ENCODE assay signal across 8 cellular contexts in the genomic region with DNA sequence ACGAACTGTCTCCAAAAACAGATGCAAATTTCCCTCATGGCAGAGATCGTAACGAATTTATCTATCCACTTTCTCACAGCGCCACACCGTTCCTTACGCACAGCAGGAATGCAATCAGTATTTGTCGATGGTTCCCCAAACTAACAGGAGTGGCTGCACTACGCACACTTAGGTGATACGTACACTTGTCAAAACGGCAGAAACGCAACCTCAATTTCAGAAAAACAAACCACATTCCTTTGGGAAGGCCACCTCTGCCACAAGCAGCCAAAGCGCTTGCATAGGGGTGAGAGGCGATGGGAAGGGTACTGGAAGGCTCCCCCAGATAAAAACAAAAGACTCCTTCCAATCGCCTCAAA. TPM values are rescaled to one million over a fixed set of nuclear protein-coding genes. Genes with fewer than 3 reads are reported as not detected.
A peak's percentile ranks its signal among the peaks of the same experiment; 100 is the strongest.
DNase-seq lines count a peak whose midpoint lies in the region; ATAC-seq and TF ChIP-seq lines count a peak whose summit lies in the region.

No MANE protein-coding gene starts in this region.

- H3K27ac Mint-ChIP-seq in chondrocyte (ENCODE audit: unreplicated experiment) = peak overlapping the region; percentile 94

- peaks cover 9% of the 10 kb centered on the region; the same call in 1 of the 2 replicates for H3K36me3 ChIP-seq in OCI-LY7 (ENCODE audit: insufficient read depth, low read length)
- H3K36me3 ChIP-seq in left lung = no peaks in the 10 kb centered on the region
- H3K36me3 ChIP-seq in subcutaneous abdominal adipose tissue (ENCODE audit: control insufficient read depth in 5 of 5, insufficient read depth in 5 of 5, low read length in 5 of 5) = peaks cover 0 to 2% (median 0%) of the 10 kb centered on the region in 5 donors

- H3K27ac ChIP-seq in AG04450 (ENCODE audit: low read depth, low read length) (peak overlapping the region; percentile 81), OCI-LY7 (ENCODE audit: low read depth, low read length, poor library complexity, severe bottlenecking) (peak overlapping the region; percentile 62), left lung (peak overlapping the region; percentile 84 to 90), subcutaneous abdominal adipose tissue (ENCODE audit: low read depth, low read length) (peak overlapping the region; percentile 86)

- ATAC-seq in GM18867 (IDR thresholded peaks at IDR 0.05; ENCODE audit: unreplicated experiment) = peak; percentile 15
- peak; percentile 31 for ATAC-seq in HG03066 (IDR thresholded peaks at IDR 0.05; ENCODE audit: low read depth, unreplicated experiment)
- peak; percentile 57 for ATAC-seq in left lung

- H3K36me3 Mint-ChIP-seq in chondrocyte (ENCODE audit: low read depth) = no peaks in the 10 kb centered on the region

- H3K9me3 Mint-ChIP-seq in chondrocyte (ENCODE audit: low read depth) = no peaks in the 10 kb centered on the region

- peak overlapping the region; percentile 68 for H3K4me2 ChIP-seq in OCI-LY7 (ENCODE audit: low read length)

- H3K9me3 ChIP-seq in AG04450 (ENCODE audit: control insufficient read depth, insufficient read depth, low read length) (peaks cover 3% of the 10 kb centered on the region; the same call in 1 of the 2 replicates), OCI-LY7 (ENCODE audit: low read length) (no peaks in the 10 kb centered on the region), left lung (no peaks in the 10 kb centered on the region), subcutaneous abdominal adipose tissue (ENCODE audit: control insufficient read depth in 5 of 5, low read length in 5 of 5) (no peaks in the 10 kb centered on the region)

- peak overlapping the region; percentile 75 to 95 (median 90) for H3K9ac ChIP-seq in subcutaneous abdominal adipose tissue (ENCODE audit: low read length in 5 of 5)

- intact Hi-C loops in OCI-LY7 (cut with micrococcal nuclease; ENCODE audit: unreplicated experiment) = no loop called here
- intact Hi-C loops in left lung (cut with DNase I) = no loop called here

- H3K9me2 ChIP-seq in OCI-LY7 (ENCODE audit: insufficient read depth, low read length) = no peaks in the 10 kb centered on the region

- POLR2A ChIA-PET in AG04450 (lab: Yijun Ruan, JAX) = interaction anchor here (2.0 kb wide), 1 partner anchor 10 kb away, joined by 14 read pairs; a partner anchor contains a TSS
- POLR2A ChIA-PET in OCI-LY7 (lab: Charles Lee) = interaction anchor here (0.6 to 2.7 kb wide), 5 partner anchors 10 to 604 kb away, joined by 3 to 45 read pairs (median 5); a partner anchor contains a TSS

- H4K20me1 ChIP-seq in OCI-LY7 (ENCODE audit: insufficient read depth, low read length) = peaks cover 15% of the 10 kb centered on the region; the same call in 1 of the 2 replicates

- peak overlapping the region; percentile 92 for H3K4me3 Mint-ChIP-seq in chondrocyte (ENCODE audit: unreplicated experiment)

- H3K79me2 ChIP-seq in OCI-LY7 (ENCODE audit: insufficient read depth, low read depth, low read length) = peaks cover 62% of the 10 kb centered on the region

- CTCF ChIA-PET in AG04450 (lab: Charles Lee) = interaction anchor here (0.7 to 2.0 kb wide), 2 partner anchors 16 to 135 kb away, joined by 4 read pairs; no protein-coding TSS in a partner anchor
- CTCF ChIA-PET in OCI-LY7 (lab: Charles Lee; ENCODE audit: unreplicated experiment) = no interaction called here

- no peak for TF ChIP-seq CTCF in AG04450 (IDR thresholded peaks at IDR 0.05; ENCODE audit: low read depth, low read length)
- no peak for TF ChIP-seq CTCF in OCI-LY7 (conservative IDR thresholded peaks at IDR 0.05; ENCODE audit: low read length)
- no peak for TF ChIP-seq CTCF in chondrocyte (IDR thresholded peaks at IDR 0.05)
- no peak for TF ChIP-seq CTCF in left lung (IDR thresholded peaks at IDR 0.05)

- H2AFZ ChIP-seq in OCI-LY7 (ENCODE audit: low read length) = peak overlapping the region; percentile 57; the same call in 1 of the 2 replicates

- H3K4me3 ChIP-seq in AG04450 (ENCODE audit: low read depth, low read length) (peak overlapping the region; percentile 98), OCI-LY7 (ENCODE audit: low read depth, low read length, poor library complexity, severe bottlenecking) (peak overlapping the region; percentile 87), left lung (peak overlapping the region; percentile 87 to 89), subcutaneous abdominal adipose tissue (ENCODE audit: low read depth in 1 of 5, low read length in 5 of 5) (peak overlapping the region; percentile 91 to 98 (median 97))

- no peaks in the 10 kb centered on the region for H3K27me3 Mint-ChIP-seq in chondrocyte (ENCODE audit: low read depth)

- no peaks in the 10 kb centered on the region for H3K27me3 ChIP-seq in AG04450 (ENCODE audit: control insufficient read depth, insufficient read depth, low read length)
- no peaks in the 10 kb centered on the region for H3K27me3 ChIP-seq in left lung
- H3K27me3 ChIP-seq in subcutaneous abdominal adipose tissue (ENCODE audit: control insufficient read depth in 5 of 5, insufficient read depth in 4 of 5, low read length in 5 of 5) = no peaks in the 10 kb centered on the region

- no peak for DNase-seq in AG04450 (ENCODE audit: low read depth, low spot score)
- peak; percentile 54 for DNase-seq in OCI-LY7 (ENCODE audit: low spot score)
- no peak for DNase-seq in chondrocyte (ENCODE audit: low spot score)
- DNase-seq in left lung = no peak
- DNase-seq in COLO829 (ENCODE audit: low spot score) = no peak

- H3K4me1 Mint-ChIP-seq in chondrocyte (ENCODE audit: low read depth) = peaks cover 26% of the 10 kb centered on the region

- BruUV-seq in OCI-LY7 (replicated peaks; lab: Mats Ljungman, UMichigan) = TSS peak; percentile 59

- H3K4me1 ChIP-seq in OCI-LY7 (ENCODE audit: insufficient read depth, low read length, poor library complexity, severe bottlenecking) = peaks cover 29% of the 10 kb centered on the region
- peaks cover 12 to 33% of the 10 kb centered on the region in 2 donors for H3K4me1 ChIP-seq in left lung
- H3K4me1 ChIP-seq in subcutaneous abdominal adipose tissue (ENCODE audit: control insufficient read depth in 5 of 5, insufficient read depth in 5 of 5, low read length in 5 of 5) = peaks cover 6 to 34% (median 24%) of the 10 kb centered on the region in 5 donors

RNA-seq across cellular contexts. Expression of a gene that starts 0.6 kb away (rescaled TPM):
- 14.6 and 15.8 TPM in 2 replicates for polyA plus RNA-seq in AG04450 (2011; rRNA removed)
- polyA minus RNA-seq in AG04450 (2011; rRNA and poly(A)+ RNA removed) = 25.6 and 29.1 TPM in 2 replicates
- total RNA-seq in OCI-LY7 (2014; rRNA removed; shearing (Covaris generic)) = 42.9 and 48.6 TPM in 2 replicates
- total RNA-seq in OCI-LY7 (2022) = 55.3 and 62.3 TPM in 2 replicates
- 32.2 to 35.8 TPM (median 32.9 TPM) in 3 replicates for total RNA-seq in chondrocyte
- 10 to 100 TPM; 24.6 to 35.0 TPM for total RNA-seq in left lung

RNA-seq across cellular contexts. Expression of a gene that starts 10.7 kb away (rescaled TPM):
- polyA plus RNA-seq in AG04450 (2011; rRNA removed) = 6.0 and 10.8 TPM in 2 replicates
- polyA minus RNA-seq in AG04450 (2011; rRNA and poly(A)+ RNA removed) = 8.3 and 15.8 TPM in 2 replicates
- total RNA-seq in OCI-LY7 (2014; rRNA removed; shearing (Covaris generic)) = 22.6 and 23.7 TPM in 2 replicates
- total RNA-seq in OCI-LY7 (2022) (39.5 and 40.0 TPM in 2 replicates), chondrocyte (14.0 to 22.9 TPM (median 14.3 TPM) in 3 replicates), left lung (10 to 100 TPM; 15.9 to 16.4 TPM)
